8 cellular contexts compared by ENCODE assay signal in genomic region chr7:74174606-74175082, GRCh38. TPM values are rescaled to one million over a fixed set of nuclear protein-coding genes. Genes with fewer than 3 reads are reported as not detected.
DNase-seq lines count a peak whose midpoint lies in the region; ATAC-seq and TF ChIP-seq lines count a peak whose summit lies in the region.

No MANE protein-coding gene starts in this region.

- peaks cover 40% of the 10 kb centered on the region for H3K4me1 ChIP-seq in osteoblast (ENCODE audit: insufficient read depth, low read length)
- peaks cover 0 to 3% of the 10 kb centered on the region in 2 donors for H3K4me1 ChIP-seq in aorta (ENCODE audit: control insufficient read depth in 1 of 2, insufficient read depth in 2 of 2, low read length in 2 of 2)

- H3K27ac Mint-ChIP-seq in activated naive CD4-positive, alpha-beta T cell treated with anti-CD3 and anti-CD28 coated beads for 36 hours = peak overlapping the region; percentile 88

- no peaks in the 10 kb centered on the region for H3K9me3 Mint-ChIP-seq in activated naive CD4-positive, alpha-beta T cell treated with anti-CD3 and anti-CD28 coated beads for 36 hours

- CTCF ChIA-PET in activated naive CD4-positive, alpha-beta T cell treated with anti-CD3 and anti-CD28 coated beads for 36 hours (lab: Charles Lee) = interaction anchor here (0.9 to 1.5 kb wide), 5 partner anchors 9 to 106 kb away, joined by 3 to 13 read pairs (median 4); no protein-coding TSS in a partner anchor

- TF ChIP-seq CTCF in osteoblast (IDR thresholded peaks at IDR 0.05; ENCODE audit: extremely low read depth, low read depth, low read length) = no peak

- no peaks in the 10 kb centered on the region for H3K9me3 ChIP-seq in osteoblast (ENCODE audit: low read depth, low read length)
- H3K9me3 ChIP-seq in aorta (ENCODE audit: control insufficient read depth, low read length) = no peaks in the 10 kb centered on the region

- DNase-seq in NCI-H1105 treated with DMSO at 0.1 percent for 48 hours (lab: John Stamatoyannopoulos, UW) = peak; percentile 6
- DNase-seq in NCI-H1105 (lab: John Stamatoyannopoulos, UW) = no peak
- peak; percentile 75 for DNase-seq in NCI-H82 (lab: John Stamatoyannopoulos, UW)
- peak; percentile 61 for DNase-seq in activated naive CD4-positive, alpha-beta T cell treated with anti-CD3 and anti-CD28 coated beads for 36 hours
- peak; percentile 27 for DNase-seq in glomerular visceral epithelial cell (ENCODE audit: extremely low spot score)
- DNase-seq in osteoblast (ENCODE audit: insufficient read length, low spot score, missing footprints) = peak; percentile 85
- peak; percentile 71 to 86 for DNase-seq in aorta

- H3K36me3 ChIP-seq in osteoblast (ENCODE audit: insufficient read depth, low read length) (peaks cover 23% of the 10 kb centered on the region), aorta (ENCODE audit: control insufficient read depth in 1 of 2, insufficient read depth in 2 of 2, low read length in 1 of 2) (no peaks in the 10 kb centered on the region)

- H3K27me3 Mint-ChIP-seq in activated naive CD4-positive, alpha-beta T cell treated with anti-CD3 and anti-CD28 coated beads for 36 hours (ENCODE audit: low read depth) = no peaks in the 10 kb centered on the region

- H3K27ac ChIP-seq in osteoblast (ENCODE audit: low read depth, low read length) (peak overlapping the region; percentile 90), aorta (ENCODE audit: low read depth in 1 of 2, low read length in 2 of 2) (peak overlapping the region; percentile 19 to 62)

- peak overlapping the region; percentile 90 for H3K4me3 ChIP-seq in osteoblast (ENCODE audit: insufficient read depth, low read length)
- H3K4me3 ChIP-seq in aorta (ENCODE audit: low read length in 2 of 2) = peak overlapping the region; percentile 84 to 88

- H3K27me3 ChIP-seq in osteoblast (ENCODE audit: insufficient read depth, low read length) (no peaks in the 10 kb centered on the region), aorta (ENCODE audit: control insufficient read depth in 1 of 2, insufficient read depth in 2 of 2, low read length in 1 of 2) (no peaks in the 10 kb centered on the region)

- H4K20me1 ChIP-seq in osteoblast (ENCODE audit: insufficient read depth, low read length) = peaks cover 47% of the 10 kb centered on the region

- peaks cover 44% of the 10 kb centered on the region for H3K4me1 Mint-ChIP-seq in activated naive CD4-positive, alpha-beta T cell treated with anti-CD3 and anti-CD28 coated beads for 36 hours (ENCODE audit: low read depth)

- H2AFZ ChIP-seq in osteoblast (ENCODE audit: low read length) = no peak overlapping the region

- peak overlapping the region; percentile 85 for H3K4me2 ChIP-seq in osteoblast (ENCODE audit: insufficient read depth, low read length)

- H3K79me2 ChIP-seq in osteoblast (ENCODE audit: insufficient read depth, low read length) = peaks cover 63% of the 10 kb centered on the region

- H3K4me3 Mint-ChIP-seq in activated naive CD4-positive, alpha-beta T cell treated with anti-CD3 and anti-CD28 coated beads for 36 hours = peak overlapping the region; percentile 78

- H3K36me3 Mint-ChIP-seq in activated naive CD4-positive, alpha-beta T cell treated with anti-CD3 and anti-CD28 coated beads for 36 hours (ENCODE audit: low read depth) = peaks cover 26% of the 10 kb centered on the region

- intact Hi-C loops in activated naive CD4-positive, alpha-beta T cell treated with anti-CD3 and anti-CD28 coated beads for 36 hours (cut with micrococcal nuclease) = loop anchor here (1.0 to 5.0 kb wide), 7 partner anchors 9 to 597 kb away; partner anchors contain the start of genes GTF2IRD1, LIMK1, RFC2 and TBL2
- intact Hi-C loops in aorta (cut with DNase I) = loop anchor here in 1 of 2 donors (5.0 kb wide), 2 partner anchors 92 to 112 kb away; partner anchors contain the start of gene LIMK1

- ATAC-seq in HG02610 (IDR thresholded peaks at IDR 0.05; ENCODE audit: unreplicated experiment) (peak; percentile 26), aorta (ENCODE audit: low FRiP score) (peak; percentile 39)

- WGBS in aorta, 2 donors = 0% methylated on average over 19 to 43 of the region's 43 CpGs

RNA-seq across cellular contexts. Expression of gene EIF4H, which starts 0.5 kb away (rescaled TPM):
- total RNA-seq in activated naive CD4-positive, alpha-beta T cell treated with anti-CD3 and anti-CD28 coated beads for 36 hours = 100 to 1,000 TPM; 492 to 518 TPM
- 270 and 295 TPM in 2 replicates for total RNA-seq in osteoblast
- 100 to 1,000 TPM; 190 to 207 TPM for total RNA-seq in aorta
- polyA plus RNA-seq in aorta = 100 to 1,000 TPM; 140 to 183 TPM

RNA-seq across cellular contexts. Expression of gene LAT2, which starts 35.2 kb away (rescaled TPM):
- total RNA-seq in activated naive CD4-positive, alpha-beta T cell treated with anti-CD3 and anti-CD28 coated beads for 36 hours = 1 to 10 TPM; 2.4 to 2.6 TPM
- total RNA-seq in osteoblast (0.29 and 0.36 TPM in 2 replicates), aorta (10 to 100 TPM; 12.0 to 17.0 TPM)
- 10 to 100 TPM in 1 of 2 donors, 1 to 10 TPM in 1; 4.2 to 12.4 TPM for polyA plus RNA-seq in aorta
